Comparison of ENCODE assay signal across 1 cellular context in genomic region chr1:228109073-228109961, GRCh38.
A peak's percentile ranks its signal among the peaks of the same experiment; 100 is the strongest.
TF ChIP-seq lines count a peak whose summit lies in the region.

Gene MRPL55, minus strand, starts transcription at chr1:228109299. Its CDS starts 1,039 bp downstream, at chr1:228108260.

TF ChIP-seq in WTC11, 78 proteins besides CTCF, POLR2A, EP300 and RAD21 (continued from another document and continues in another):
- TF ChIP-seq ATF6 (CRISPR knock-in tag; IDR thresholded peaks at IDR 0.05) (no peak), HMGXB4 (CRISPR knock-in tag; IDR thresholded peaks at IDR 0.05) (0 out of 2 replicates have a peak, but pooled peaks have one; percentile 9), NR1H2 (CRISPR knock-in tag; IDR thresholded peaks at IDR 0.05) (no peak), ZNF219 (CRISPR knock-in tag; IDR thresholded peaks at IDR 0.05; ENCODE audit: borderline replicate concordance) (no peak), JAZF1 (CRISPR knock-in tag; IDR thresholded peaks at IDR 0.05) (no peak), ZNF232 (CRISPR knock-in tag; IDR thresholded peaks at IDR 0.05) (no peak), PRRX2 (CRISPR knock-in tag; IDR thresholded peaks at IDR 0.05) (no peak), ZNF512 (CRISPR knock-in tag; IDR thresholded peaks at IDR 0.05; ENCODE audit: borderline replicate concordance) (no peak), EMX1 (CRISPR knock-in tag; IDR thresholded peaks at IDR 0.05) (no peak), USF1 (CRISPR knock-in tag; IDR thresholded peaks at IDR 0.05) (peak; percentile 25; the same call in 1 of the 2 replicates), MLX (CRISPR knock-in tag; IDR thresholded peaks at IDR 0.05) (no peak), ARID4B (CRISPR knock-in tag; IDR thresholded peaks at IDR 0.05; ENCODE audit: borderline replicate concordance) (0 out of 2 replicates have a peak, but pooled peaks have one; percentile 38), PRDM15 (CRISPR knock-in tag; IDR thresholded peaks at IDR 0.05) (no peak), CREB1 (CRISPR knock-in tag; IDR thresholded peaks at IDR 0.05) (peak; percentile 92), FOXJ3 (CRISPR knock-in tag; IDR thresholded peaks at IDR 0.05; ENCODE audit: borderline replicate concordance) (no peak), SMAD3 (CRISPR knock-in tag; IDR thresholded peaks at IDR 0.05; ENCODE audit: borderline replicate concordance) (no peak), ATF3 (CRISPR knock-in tag; conservative IDR thresholded peaks at IDR 0.05) (no peak), E2F4 (CRISPR knock-in tag; IDR thresholded peaks at IDR 0.05; ENCODE audit: borderline replicate concordance, low read depth) (no peak), CBFB (CRISPR knock-in tag; IDR thresholded peaks at IDR 0.05; ENCODE audit: low read depth) (no peak), ZNF671 (CRISPR knock-in tag; IDR thresholded peaks at IDR 0.05) (no peak), ELF4 (CRISPR knock-in tag; IDR thresholded peaks at IDR 0.05; ENCODE audit: low read depth) (peak; percentile 67; the same call in 1 of the 2 replicates), ZNF396 (CRISPR knock-in tag; IDR thresholded peaks at IDR 0.05; ENCODE audit: borderline replicate concordance) (no peak), FOXP4 (CRISPR knock-in tag; IDR thresholded peaks at IDR 0.05) (peak; percentile 84; the same call in 1 of the 2 replicates), MYBL2 (CRISPR knock-in tag; IDR thresholded peaks at IDR 0.05) (no peak), NFATC4 (CRISPR knock-in tag; IDR thresholded peaks at IDR 0.05) (no peak), ZNF317 (CRISPR knock-in tag; IDR thresholded peaks at IDR 0.05; ENCODE audit: borderline replicate concordance, low read depth) (no peak), ZBTB21 (CRISPR knock-in tag; IDR thresholded peaks at IDR 0.05; ENCODE audit: borderline replicate concordance) (peak; percentile 84; the same call in 1 of the 2 replicates), ESRRA (CRISPR knock-in tag; IDR thresholded peaks at IDR 0.05; ENCODE audit: borderline replicate concordance) (no peak; the same call in 1 of the 2 replicates), STAT6 (CRISPR knock-in tag; conservative IDR thresholded peaks at IDR 0.05; ENCODE audit: low read depth) (no peak), PREB (CRISPR knock-in tag; IDR thresholded peaks at IDR 0.05; ENCODE audit: borderline replicate concordance) (no peak), GABPB1 (CRISPR knock-in tag; IDR thresholded peaks at IDR 0.05) (peak; percentile 89)
